ENCODE assay signal across 16 cellular contexts in genomic region chr9:89491688-89492087, GRCh38. TPM values are rescaled to one million over a fixed set of nuclear protein-coding genes. Genes with fewer than 3 reads are reported as not detected.
DNase-seq lines count a peak whose midpoint lies in the region; ATAC-seq and TF ChIP-seq lines count a peak whose summit lies in the region.
"Had no signal": no experiment of that assay in that cellular context is flagged by ENCODE, and none has a peak within 500 bp of the region (broad histone marks: within the 10 kb centered on the region; RNA-seq: fewer than 3 reads in every experiment).

No MANE protein-coding gene starts in this region.

- peak overlapping the region; percentile 59 to 100 (median 94) for H3K4me3 Mint-ChIP-seq in CD4-positive, CD25-positive, alpha-beta regulatory T cell
- peak overlapping the region; percentile 91 to 99 for H3K4me3 Mint-ChIP-seq in activated T-cell treated with anti-CD3 and anti-CD28 coated beads, Interleukin-2, amount 50 U/mL, for 72 hours
- H3K4me3 Mint-ChIP-seq in memory B cell, result peak overlapping the region; percentile 24
- H3K4me3 Mint-ChIP-seq: dendritic cell treated with granulocyte-macrophage colony-stimulating factor and Interleukin-4, amounts not matched to agents 40 ng/mL and 50 ng/mL, for 4 days; HFFc6; mesothelial cell of epicardium had no signal

- H3K4me1 ChIP-seq in CD4-positive, CD25-positive, alpha-beta regulatory T cell (ENCODE audit: control insufficient read depth, insufficient read depth, low read length, poor library complexity, severe bottlenecking), result peaks cover 92% of the 10 kb centered on the region
- peaks cover 14% of the 10 kb centered on the region for H3K4me1 ChIP-seq in HAP-1

- peak in 1 of 2 donors; percentile 40 for ATAC-seq in CD4-positive, CD25-positive, alpha-beta regulatory T cell (ENCODE audit: low read depth in 2 of 2)
- peak; percentile 54 to 62 for ATAC-seq in activated T-cell treated with anti-CD3 and anti-CD28 coated beads, Interleukin-2, amount 50 U/mL, for 72 hours (replicated peaks in 1 of 2)
- no peak for ATAC-seq in memory B cell (ENCODE audit: low read depth)

- peak overlapping the region; percentile 82 for H3K27ac ChIP-seq in CD4-positive, CD25-positive, alpha-beta regulatory T cell (ENCODE audit: insufficient read depth, low read length, poor library complexity, severe bottlenecking)
- H3K27ac ChIP-seq: C4-2B, prostate gland had no signal

- in situ Hi-C loops in GM13976 (cut with MboI; ENCODE audit: low sequenced_read_pairs, unreplicated experiment) (no loop called here), HAP-1 (cut with MboI; ENCODE audit: low sequenced_read_pairs) (no loop called here)

- TF ChIP-seq CTCF in GM13976 (IDR thresholded peaks at IDR 0.05; ENCODE audit: borderline replicate concordance, control extremely low read depth, extremely low read depth, insufficient read depth, missing control alignments), result no peak

- no peaks in the 10 kb centered on the region for H3K9me3 Mint-ChIP-seq in CD4-positive, CD25-positive, alpha-beta regulatory T cell
- no peaks in the 10 kb centered on the region for H3K9me3 Mint-ChIP-seq in activated T-cell treated with anti-CD3 and anti-CD28 coated beads, Interleukin-2, amount 50 U/mL, for 72 hours
- no peaks in the 10 kb centered on the region for H3K9me3 Mint-ChIP-seq in memory B cell
- H3K9me3 Mint-ChIP-seq: dendritic cell treated with granulocyte-macrophage colony-stimulating factor and Interleukin-4, amounts not matched to agents 40 ng/mL and 50 ng/mL, for 4 days; HFFc6 had no signal

- H3K36me3 Mint-ChIP-seq in CD4-positive, CD25-positive, alpha-beta regulatory T cell, result peaks cover 29% of the 10 kb centered on the region
- peaks cover 6 to 9% of the 10 kb centered on the region in 2 donors for H3K36me3 Mint-ChIP-seq in activated T-cell treated with anti-CD3 and anti-CD28 coated beads, Interleukin-2, amount 50 U/mL, for 72 hours (ENCODE audit: insufficient read depth in 2 of 2)
- H3K36me3 Mint-ChIP-seq in memory B cell, result peaks cover 16% of the 10 kb centered on the region
- H3K36me3 Mint-ChIP-seq: mesothelial cell of epicardium had no signal

- H3K27ac Mint-ChIP-seq in CD4-positive, CD25-positive, alpha-beta regulatory T cell, result peak overlapping the region; percentile 92 to 98 (median 94)
- H3K27ac Mint-ChIP-seq in activated T-cell treated with anti-CD3 and anti-CD28 coated beads, Interleukin-2, amount 50 U/mL, for 72 hours, result peak overlapping the region; percentile 64
- peak overlapping the region; percentile 87 for H3K27ac Mint-ChIP-seq in memory B cell
- H3K27ac Mint-ChIP-seq: dendritic cell treated with granulocyte-macrophage colony-stimulating factor and Interleukin-4, amounts not matched to agents 40 ng/mL and 50 ng/mL, for 4 days; HFFc6; mesothelial cell of epicardium had no signal

- H3K36me3 ChIP-seq in CD4-positive, CD25-positive, alpha-beta regulatory T cell (ENCODE audit: control insufficient read depth, insufficient read depth, low read length), result no peaks in the 10 kb centered on the region
- H3K36me3 ChIP-seq in HAP-1 (replicated peaks), result no peaks in the 10 kb centered on the region
- H3K36me3 ChIP-seq: prostate gland had no signal

- no peaks in the 10 kb centered on the region for H3K9me3 ChIP-seq in CD4-positive, CD25-positive, alpha-beta regulatory T cell (ENCODE audit: control insufficient read depth in 2 of 2, low read length in 2 of 2)
- H3K9me3 ChIP-seq in HAP-1, result 0 out of 2 replicates have a peak, but pooled peaks cover 2% of the 10 kb centered on the region
- H3K9me3 ChIP-seq: prostate gland had no signal

- peak overlapping the region; percentile 53 for H3K4me3 ChIP-seq in CD4-positive, CD25-positive, alpha-beta regulatory T cell (ENCODE audit: low read depth, low read length)
- no peak overlapping the region for H3K4me3 ChIP-seq in HAP-1
- H3K4me3 ChIP-seq: prostate gland had no signal

- H3K27me3 Mint-ChIP-seq in CD4-positive, CD25-positive, alpha-beta regulatory T cell, result no peaks in the 10 kb centered on the region
- no peaks in the 10 kb centered on the region for H3K27me3 Mint-ChIP-seq in activated T-cell treated with anti-CD3 and anti-CD28 coated beads, Interleukin-2, amount 50 U/mL, for 72 hours (ENCODE audit: low read depth)
- H3K27me3 Mint-ChIP-seq in memory B cell, result no peaks in the 10 kb centered on the region
- H3K27me3 Mint-ChIP-seq: dendritic cell treated with granulocyte-macrophage colony-stimulating factor and Interleukin-4, amounts not matched to agents 40 ng/mL and 50 ng/mL, for 4 days had no signal

- H3K4me1 Mint-ChIP-seq in CD4-positive, CD25-positive, alpha-beta regulatory T cell, result peaks cover 41 to 99% (median 76%) of the 10 kb centered on the region in 4 donors
- peaks cover 100% of the 10 kb centered on the region for H3K4me1 Mint-ChIP-seq in activated T-cell treated with anti-CD3 and anti-CD28 coated beads, Interleukin-2, amount 50 U/mL, for 72 hours (ENCODE audit: low read depth)
- peaks cover 74% of the 10 kb centered on the region for H3K4me1 Mint-ChIP-seq in memory B cell

- no peaks in the 10 kb centered on the region for H3K27me3 ChIP-seq in CD4-positive, CD25-positive, alpha-beta regulatory T cell (ENCODE audit: control insufficient read depth, insufficient read depth, low read length)
- no peaks in the 10 kb centered on the region for H3K27me3 ChIP-seq in HAP-1 (ENCODE audit: low read depth)

- DNase-seq in CD4-positive, CD25-positive, alpha-beta regulatory T cell, result no peak
- DNase-seq in GM13976 (ENCODE audit: low spot score) (peak; percentile 54), memory B cell (ENCODE audit: low spot score in 2 of 2) (no peak), HAP-1 (ENCODE audit: low spot score in 2 of 2) (no peak), amniotic stem cell (lab: John Stamatoyannopoulos, UW) (no peak), RKO (ENCODE audit: low spot score) (no peak)
- peak; percentile 50 to 51 for DNase-seq in activated T-cell treated with anti-CD3 and anti-CD28 coated beads, Interleukin-2, amount 50 U/mL, for 72 hours
- DNase-seq in effector CD8-positive, alpha-beta T cell (lab: John Stamatoyannopoulos, UW), result no peak
- DNase-seq: HFFc6, NCI-H1105, NCI-H524, Right ventricle myocardium superior had no signal

RNA-seq across cellular contexts. Expression of gene SEMA4D, which starts 6.2 kb away (rescaled TPM):
- 480 TPM for total RNA-seq in CD4-positive, CD25-positive, alpha-beta regulatory T cell
- polyA plus RNA-seq in CD4-positive, CD25-positive, alpha-beta regulatory T cell, result 100 to 1,000 TPM in 1 of 4 donors, 10 to 100 TPM in 3; 67.5 to 108 (median 90.2) TPM
- total RNA-seq in activated T-cell treated with anti-CD3 and anti-CD28 coated beads, Interleukin-2, amount 50 U/mL, for 72 hours, result 100 to 1,000 TPM; 182 to 198 TPM
- total RNA-seq: HFFc6 had no signal

Comparison
In these comparisons a context has a peak if more than half of its experiments do, and no peak if none do; other contexts are left out.
1. DNase-seq: peak in GM13976 (single experiment) and activated T-cell treated with anti-CD3 and anti-CD28 coated beads, Interleukin-2, amount 50 U/mL, for 72 hours (2 of 2); none in CD4-positive, CD25-positive, alpha-beta regulatory T cell (0 of 3), memory B cell (0 of 2), HAP-1 (0 of 2), amniotic stem cell (single experiment), RKO (single experiment) and effector CD8-positive, alpha-beta T cell (single experiment).
2. H3K4me3 Mint-ChIP-seq: peak in every context shown above with its lines; median percentile 95 in activated T-cell treated with anti-CD3 and anti-CD28 coated beads, Interleukin-2, amount 50 U/mL, for 72 hours; 94 in CD4-positive, CD25-positive, alpha-beta regulatory T cell; 24 in memory B cell.
3. Peak in every context shown above with its lines, with median percentiles within 50 percentile points of each other: H3K27ac Mint-ChIP-seq.